In genomic region chr1:164624393-164624792, GRCh38 we compare ENCODE assay signal across 16 cellular contexts.
DNase-seq lines count a peak whose midpoint lies in the region; ATAC-seq and TF ChIP-seq lines count a peak whose summit lies in the region.
"Had no signal": no experiment of that assay in that cellular context is flagged by ENCODE, and none has a peak within 500 bp of the region (broad histone marks: within the 10 kb centered on the region; RNA-seq: fewer than 3 reads in every experiment).

No MANE protein-coding gene starts in this region.

- no peak for ATAC-seq in left ventricle myocardium superior
- no peak for ATAC-seq in GM19023 (IDR thresholded peaks at IDR 0.05; ENCODE audit: unreplicated experiment)

- no peaks in the 10 kb centered on the region for H3K9me3 Mint-ChIP-seq in brain
- H3K9me3 Mint-ChIP-seq in nephron: no peaks in the 10 kb centered on the region

- H3K27ac ChIP-seq in cardiac muscle cell: peak overlapping the region; percentile 15
- H3K27ac ChIP-seq: BLaER1 treated with 17β-estradiol and CSF1 and Interleukin-3, amounts not matched to agents 10 nM and 100 nM; GM23248 had no signal

- intact Hi-C loops in left ventricle myocardium superior (cut with micrococcal nuclease): no loop called here

- H3K4me3 ChIP-seq in cardiac muscle cell: no peak overlapping the region
- H3K4me3 ChIP-seq: BLaER1 treated with 17β-estradiol and CSF1 and Interleukin-3, amounts not matched to agents 10 nM and 100 nM; HAP-1 had no signal

- H3K4me1 Mint-ChIP-seq in brain (peaks cover 84% of the 10 kb centered on the region), nephron (peaks cover 79% of the 10 kb centered on the region)
- H3K4me1 Mint-ChIP-seq: B cell; CD4-positive, CD25-positive, alpha-beta regulatory T cell; CD8-positive, alpha-beta memory T cell had no signal

- peaks cover 14% of the 10 kb centered on the region for H3K36me3 ChIP-seq in cardiac muscle cell
- H3K36me3 ChIP-seq: BLaER1 treated with 17β-estradiol and CSF1 and Interleukin-3, amounts not matched to agents 10 nM and 100 nM had no signal

- H3K27ac Mint-ChIP-seq in brain: peak overlapping the region in 3 of 5 experiments; percentile 74 to 90 (median 77)
- H3K27ac Mint-ChIP-seq in nephron: peak overlapping the region in 2 of 3 experiments; percentile 12 to 78
- H3K27ac Mint-ChIP-seq: B cell; CD4-positive, CD25-positive, alpha-beta regulatory T cell; CD8-positive, alpha-beta memory T cell had no signal

- peak overlapping the region in 2 of 5 experiments; percentile 64 to 65 for H3K4me3 Mint-ChIP-seq in brain
- H3K4me3 Mint-ChIP-seq in nephron: no peak overlapping the region
- H3K4me3 Mint-ChIP-seq: B cell; CD4-positive, CD25-positive, alpha-beta regulatory T cell; CD8-positive, alpha-beta memory T cell had no signal

- H3K9me3 ChIP-seq in cardiac muscle cell (ENCODE audit: low read depth): no peaks in the 10 kb centered on the region
- H3K9me3 ChIP-seq: BLaER1 treated with 17β-estradiol and CSF1 and Interleukin-3, amounts not matched to agents 10 nM and 100 nM; HAP-1 had no signal

- H3K27me3 Mint-ChIP-seq in brain (no peaks in the 10 kb centered on the region), nephron (ENCODE audit: low read depth) (no peaks in the 10 kb centered on the region)
- H3K27me3 Mint-ChIP-seq: CD4-positive, CD25-positive, alpha-beta regulatory T cell; CD8-positive, alpha-beta memory T cell had no signal

- H3K36me3 Mint-ChIP-seq in brain (peaks cover 36% of the 10 kb centered on the region), nephron (ENCODE audit: low read depth) (peaks cover 32% of the 10 kb centered on the region)
- H3K36me3 Mint-ChIP-seq: CD4-positive, CD25-positive, alpha-beta regulatory T cell; CD8-positive, alpha-beta memory T cell had no signal

- no peak for TF ChIP-seq CTCF in cardiac muscle cell (IDR thresholded peaks at IDR 0.05; ENCODE audit: low read depth, low read length)
- no peak for TF ChIP-seq CTCF in brain (conservative IDR thresholded peaks at IDR 0.05)
- no peak for TF ChIP-seq CTCF in nephron (IDR thresholded peaks at IDR 0.05; ENCODE audit: unreplicated experiment in 3 of 3)

- DNase-seq in cardiac muscle cell (ENCODE audit: low read depth in 1 of 2, low spot score in 1 of 2) (no peak), left ventricle myocardium superior (no peak), NCI-H1092 (lab: John Stamatoyannopoulos, UW) (no peak), DMS153 treated with DMSO at 0.1 percent for 48 hours (lab: John Stamatoyannopoulos, UW; ENCODE audit: unreplicated experiment) (no peak)
- DNase-seq: 8988T; CD4-positive, CD25-positive, alpha-beta regulatory T cell; CD8-positive, alpha-beta memory T cell; COR-L47; DMS 273 treated with DMSO at 0.1 percent for 48 hours had no signal

- H3K27me3 ChIP-seq in cardiac muscle cell: no peaks in the 10 kb centered on the region
- H3K27me3 ChIP-seq: BLaER1 treated with 17β-estradiol and CSF1 and Interleukin-3, amounts not matched to agents 10 nM and 100 nM had no signal

- H3K4me1 ChIP-seq in cardiac muscle cell (ENCODE audit: low read depth): peaks cover 40% of the 10 kb centered on the region
